In the genomic region with DNA sequence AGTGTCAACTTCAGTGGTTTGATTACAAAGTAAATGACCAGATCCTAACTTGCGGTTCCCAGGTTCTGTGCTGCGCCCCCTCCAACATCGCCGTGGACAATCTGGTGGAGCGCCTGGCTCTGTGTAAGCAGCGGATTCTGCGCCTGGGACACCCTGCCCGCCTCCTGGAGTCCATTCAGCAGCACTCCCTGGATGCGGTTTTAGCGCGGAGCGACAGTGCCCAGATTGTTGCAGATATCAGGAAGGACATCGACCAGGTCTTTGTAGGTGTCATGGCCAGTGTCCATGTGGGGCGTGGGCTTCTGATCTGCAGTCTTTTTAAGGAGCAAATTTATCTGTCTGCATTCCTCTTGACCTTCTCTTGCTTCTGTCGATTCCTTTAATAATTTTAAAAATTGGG, we compare ENCODE assay signal across 23 cellular contexts.
"Had no signal": no experiment of that assay in that cellular context is flagged by ENCODE, and none has a peak within 500 bp of the region (broad histone marks: within the 10 kb centered on the region; RNA-seq: fewer than 3 reads in every experiment).

No MANE protein-coding gene starts in this region.

- H3K4me3 Mint-ChIP-seq: immature natural killer cell; naive thymus-derived CD8-positive, alpha-beta T cell; nephron; neural crest cell; stimulated activated memory B cell treated with anti-CD40 and anti-IgM and Interleukin-4, amounts not matched to agents 10 μg/mL and 1 μg/mL and 100 μg/mL, for 72 hours; stimulated activated naive CD8-positive, alpha-beta T cell treated with anti-CD3 and anti-CD28 coated beads, Interleukin-15, amount 100 ng/mL, for 72 hours had no signal

- H3K9me3 Mint-ChIP-seq: immature natural killer cell; naive thymus-derived CD8-positive, alpha-beta T cell; nephron; neural crest cell; stimulated activated memory B cell treated with anti-CD40 and anti-IgM and Interleukin-4, amounts not matched to agents 10 μg/mL and 1 μg/mL and 100 μg/mL, for 72 hours; stimulated activated naive CD8-positive, alpha-beta T cell treated with anti-CD3 and anti-CD28 coated beads, Interleukin-15, amount 100 ng/mL, for 72 hours had no signal

- H3K27ac Mint-ChIP-seq: immature natural killer cell; naive thymus-derived CD8-positive, alpha-beta T cell; nephron; stimulated activated memory B cell treated with anti-CD40 and anti-IgM and Interleukin-4, amounts not matched to agents 10 μg/mL and 1 μg/mL and 100 μg/mL, for 72 hours; stimulated activated naive CD8-positive, alpha-beta T cell treated with anti-CD3 and anti-CD28 coated beads, Interleukin-15, amount 100 ng/mL, for 72 hours had no signal

- H3K4me1 Mint-ChIP-seq: immature natural killer cell; nephron; neural crest cell; stimulated activated memory B cell treated with anti-CD40 and anti-IgM and Interleukin-4, amounts not matched to agents 10 μg/mL and 1 μg/mL and 100 μg/mL, for 72 hours; stimulated activated naive CD8-positive, alpha-beta T cell treated with anti-CD3 and anti-CD28 coated beads, Interleukin-15, amount 100 ng/mL, for 72 hours had no signal

- DNase-seq: head of caudate nucleus; hypothalamus; immature natural killer cell; left ventricle myocardium inferior; mammary epithelial cell; mesenchymal stem cell; naive thymus-derived CD8-positive, alpha-beta T cell; nucleus accumbens; psoas muscle; stimulated activated CD4-positive, alpha-beta T cell treated with anti-CD3 and anti-CD28 coated beads, Interleukin-4, amount 100 ng/mL, for 4 hours; stimulated activated CD8-positive, alpha-beta memory T cell treated with anti-CD3 and anti-CD28 coated beads, Interleukin-4, amount 100 ng/mL, for 48 hours; stimulated activated naive CD4-positive, alpha-beta T cell treated with Interleukin-2 at 50 U/mL for 16 hours; stimulated activated naive CD8-positive, alpha-beta T cell treated with anti-CD3 and anti-CD28 coated beads, Interleukin-15, amount 100 ng/mL, for 72 hours; substantia nigra; upper lobe of left lung had no signal

- H3K27me3 ChIP-seq: right lobe of liver, tibial nerve, upper lobe of left lung, vagina had no signal

- H3K9me3 ChIP-seq: left ventricle myocardium inferior, psoas muscle, right lobe of liver, tibial nerve, upper lobe of left lung, vagina had no signal

- H3K27ac ChIP-seq: left ventricle myocardium inferior, parathyroid adenoma, psoas muscle, right lobe of liver, skin epidermis, tibial nerve, upper lobe of left lung, vagina had no signal

- H3K4me1 ChIP-seq: left ventricle myocardium inferior, parathyroid adenoma, psoas muscle, right lobe of liver, tibial nerve, upper lobe of left lung, vagina had no signal

- ATAC-seq: naive thymus-derived CD8-positive, alpha-beta T cell; psoas muscle; right lobe of liver; stimulated activated memory B cell treated with anti-CD40 and anti-IgM and Interleukin-4, amounts not matched to agents 10 μg/mL and 1 μg/mL and 100 μg/mL, for 72 hours; stimulated activated naive CD8-positive, alpha-beta T cell treated with anti-CD3 and anti-CD28 coated beads, Interleukin-15, amount 100 ng/mL, for 72 hours had no signal

- H3K4me3 ChIP-seq: left ventricle myocardium inferior, psoas muscle, right lobe of liver, skin epidermis, tibial nerve, upper lobe of left lung, vagina had no signal

- H3K27me3 Mint-ChIP-seq: naive thymus-derived CD8-positive, alpha-beta T cell; stimulated activated memory B cell treated with anti-CD40 and anti-IgM and Interleukin-4, amounts not matched to agents 10 μg/mL and 1 μg/mL and 100 μg/mL, for 72 hours; stimulated activated naive CD8-positive, alpha-beta T cell treated with anti-CD3 and anti-CD28 coated beads, Interleukin-15, amount 100 ng/mL, for 72 hours had no signal
